In genomic region chr2:163717474-163717873, GRCh38 we compare ENCODE assay signal across 18 cellular contexts. TPM values are rescaled to one million over a fixed set of nuclear protein-coding genes. Genes with fewer than 3 reads are reported as not detected.
DNase-seq lines count a peak whose midpoint lies in the region; ATAC-seq and TF ChIP-seq lines count a peak whose summit lies in the region.
"Had no signal": no experiment of that assay in that cellular context is flagged by ENCODE, and none has a peak within 500 bp of the region (broad histone marks: within the 10 kb centered on the region; RNA-seq: fewer than 3 reads in every experiment).

No MANE protein-coding gene starts in this region.

- no peaks in the 10 kb centered on the region for H3K36me3 Mint-ChIP-seq in brain
- no peaks in the 10 kb centered on the region for H3K36me3 Mint-ChIP-seq in activated CD8-positive, alpha-beta T cell treated with anti-CD3 and anti-CD28 coated beads, Interleukin-2, amount 10 ng/mL, durations not matched to agents 7 days and 5 days (ENCODE audit: low read depth)
- H3K36me3 Mint-ChIP-seq: IgD-negative memory B cell; naive B cell; stimulated activated effector memory CD8-positive, alpha-beta T cell treated with anti-CD3 and anti-CD28 coated beads, Interleukin-12 subunit alpha, Interleukin-12 subunit beta, amount 100 ng/mL, for 72 hours had no signal

- peak overlapping the region; percentile 46 to 76 (median 52) for H3K4me3 Mint-ChIP-seq in brain
- H3K4me3 Mint-ChIP-seq in activated CD8-positive, alpha-beta T cell treated with anti-CD3 and anti-CD28 coated beads, Interleukin-2, amount 10 ng/mL, durations not matched to agents 7 days and 5 days, result no peak overlapping the region
- H3K4me3 Mint-ChIP-seq: IgD-negative memory B cell; naive B cell; stimulated activated effector memory CD8-positive, alpha-beta T cell treated with anti-CD3 and anti-CD28 coated beads, Interleukin-12 subunit alpha, Interleukin-12 subunit beta, amount 100 ng/mL, for 72 hours had no signal

- peak; percentile 68 for ATAC-seq in left lobe of liver
- ATAC-seq in activated CD8-positive, alpha-beta T cell treated with anti-CD3 and anti-CD28 coated beads, Interleukin-2, amount 10 ng/mL, durations not matched to agents 7 days and 5 days, result no peak
- ATAC-seq: gastrocnemius medialis; stimulated activated effector memory CD8-positive, alpha-beta T cell treated with anti-CD3 and anti-CD28 coated beads, Interleukin-12 subunit alpha, Interleukin-12 subunit beta, amount 100 ng/mL, for 72 hours had no signal

- peaks cover 91% of the 10 kb centered on the region for H3K4me1 Mint-ChIP-seq in brain
- no peaks in the 10 kb centered on the region for H3K4me1 Mint-ChIP-seq in activated CD8-positive, alpha-beta T cell treated with anti-CD3 and anti-CD28 coated beads, Interleukin-2, amount 10 ng/mL, durations not matched to agents 7 days and 5 days (ENCODE audit: low read depth)
- H3K4me1 Mint-ChIP-seq: IgD-negative memory B cell; naive B cell; stimulated activated effector memory CD8-positive, alpha-beta T cell treated with anti-CD3 and anti-CD28 coated beads, Interleukin-12 subunit alpha, Interleukin-12 subunit beta, amount 100 ng/mL, for 72 hours had no signal

- H3K27me3 Mint-ChIP-seq in brain, result peaks cover 4% of the 10 kb centered on the region
- no peaks in the 10 kb centered on the region for H3K27me3 Mint-ChIP-seq in activated CD8-positive, alpha-beta T cell treated with anti-CD3 and anti-CD28 coated beads, Interleukin-2, amount 10 ng/mL, durations not matched to agents 7 days and 5 days (ENCODE audit: low read depth)
- H3K27me3 Mint-ChIP-seq: IgD-negative memory B cell, naive B cell had no signal

- TF ChIP-seq CTCF in brain (conservative IDR thresholded peaks at IDR 0.05), result no peak

- POLR2A ChIA-PET in activated CD8-positive, alpha-beta T cell treated with anti-CD3 and anti-CD28 coated beads, Interleukin-2, amount 10 ng/mL, durations not matched to agents 7 days and 5 days (lab: Charles Lee), result no interaction called here

- peak overlapping the region; percentile 38 for H3K27ac ChIP-seq in temporal lobe (ENCODE audit: low read depth, low read length)
- H3K27ac ChIP-seq: gastrocnemius medialis, psoas muscle, RWPE1 had no signal

- CTCF ChIA-PET in activated CD8-positive, alpha-beta T cell treated with anti-CD3 and anti-CD28 coated beads, Interleukin-2, amount 10 ng/mL, durations not matched to agents 7 days and 5 days (lab: Charles Lee), result no interaction called here

- DNase-seq in NCI-H82 (lab: John Stamatoyannopoulos, UW) (peak; percentile 83), NCI-H82 treated with DMSO at 0.1 percent for 48 hours (lab: John Stamatoyannopoulos, UW; ENCODE audit: unreplicated experiment) (no peak), left lobe of liver (ENCODE audit: low spot score) (no peak), dedifferentiated amniotic fluid mesenchymal stem cell (ENCODE audit: extremely low spot score) (no peak)
- DNase-seq in activated CD8-positive, alpha-beta T cell treated with anti-CD3 and anti-CD28 coated beads, Interleukin-2, amount 10 ng/mL, durations not matched to agents 7 days and 5 days, result no peak
- no peak for DNase-seq in activated CD4-positive, alpha-beta T cell treated with anti-CD3 and anti-CD28 coated beads for 48 hours
- DNase-seq: DMS79, gastrocnemius medialis, naive B cell, psoas muscle had no signal

- peak overlapping the region; percentile 72 to 94 (median 82) for H3K27ac Mint-ChIP-seq in brain
- no peak overlapping the region for H3K27ac Mint-ChIP-seq in activated CD8-positive, alpha-beta T cell treated with anti-CD3 and anti-CD28 coated beads, Interleukin-2, amount 10 ng/mL, durations not matched to agents 7 days and 5 days
- H3K27ac Mint-ChIP-seq: activated T-helper 2 cell treated with anti-CD3 and anti-CD28 coated beads, Interferon-gamma antibody, Interleukin-2, Interleukin-4, amounts not matched to agents 10 μg/mL and 5 μg/mL and 100 μg/mL, durations not matched to agents 14 hours and 24 hours and 36 hours; IgD-negative memory B cell; naive B cell; stimulated activated effector memory CD8-positive, alpha-beta T cell treated with anti-CD3 and anti-CD28 coated beads, Interleukin-12 subunit alpha, Interleukin-12 subunit beta, amount 100 ng/mL, for 72 hours had no signal

- no peaks in the 10 kb centered on the region for H3K9me3 Mint-ChIP-seq in brain
- H3K9me3 Mint-ChIP-seq in activated CD8-positive, alpha-beta T cell treated with anti-CD3 and anti-CD28 coated beads, Interleukin-2, amount 10 ng/mL, durations not matched to agents 7 days and 5 days (ENCODE audit: insufficient read depth), result no peaks in the 10 kb centered on the region
- H3K9me3 Mint-ChIP-seq: activated T-helper 2 cell treated with anti-CD3 and anti-CD28 coated beads, Interferon-gamma antibody, Interleukin-2, Interleukin-4, amounts not matched to agents 10 μg/mL and 5 μg/mL and 100 μg/mL, durations not matched to agents 14 hours and 24 hours and 36 hours; IgD-negative memory B cell; naive B cell had no signal

RNA-seq across cellular contexts. Expression of gene FIGN, which starts 18.3 kb away (rescaled TPM):
- polyA plus RNA-seq in brain (ENCODE audit: insufficient read depth, low read depth, low replicate concordance), result 3.6 TPM
- total RNA-seq in left lobe of liver (6.0 TPM), temporal lobe (3.7 TPM)
- total RNA-seq in activated CD8-positive, alpha-beta T cell treated with anti-CD3 and anti-CD28 coated beads, Interleukin-2, amount 10 ng/mL, durations not matched to agents 7 days and 5 days, result not detected
- total RNA-seq: activated CD8-positive, alpha-beta memory T cell treated with anti-CD3 and anti-CD28 coated beads for 36 hours; activated T-helper 2 cell treated with anti-CD3 and anti-CD28 coated beads, Interferon-gamma antibody, Interleukin-2, Interleukin-4, amounts not matched to agents 10 μg/mL and 5 μg/mL and 100 μg/mL, durations not matched to agents 14 hours and 24 hours and 36 hours; T-helper 1 cell treated with Interleukin-12 subunit alpha and Interleukin-12 subunit beta and Interleukin-4 antibody, amounts not matched to agents 30 ng/mL and 1 ng/mL, for 36 hours had no signal
- polyA plus RNA-seq: IgD-negative memory B cell had no signal
